Comparison of ENCODE assay signal across 10 cellular contexts in the genomic region with DNA sequence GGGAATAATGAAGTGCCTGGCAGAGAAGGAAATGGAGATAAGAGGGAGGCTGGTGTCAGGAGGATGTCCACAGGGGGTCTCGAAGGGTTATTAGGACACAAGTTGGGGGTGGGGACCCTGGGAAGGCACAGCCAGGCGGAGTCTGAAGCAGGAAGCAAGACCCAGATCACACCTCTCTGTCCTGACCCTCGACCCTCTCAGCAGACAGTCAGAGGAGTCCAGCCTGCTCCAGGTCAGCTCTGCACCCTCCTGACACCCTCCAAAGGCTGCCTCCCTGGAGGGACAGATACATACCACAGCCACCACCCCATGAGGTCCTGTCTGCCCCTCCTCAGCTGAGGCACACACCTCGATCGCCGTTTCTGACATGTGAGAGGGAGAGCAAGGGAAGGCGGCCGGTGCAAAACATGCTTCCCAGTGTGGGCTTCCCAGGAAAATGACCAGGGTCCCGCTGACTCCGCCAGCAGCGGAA. TPM values are rescaled to one million over a fixed set of nuclear protein-coding genes. Genes with fewer than 3 reads are reported as not detected.
DNase-seq lines count a peak whose midpoint lies in the region; ATAC-seq and TF ChIP-seq lines count a peak whose summit lies in the region.
"Had no signal": no experiment of that assay in that cellular context is flagged by ENCODE, and none has a peak within 500 bp of the region (broad histone marks: within the 10 kb centered on the region; RNA-seq: fewer than 3 reads in every experiment).

No MANE protein-coding gene starts in this region.

- H3K27ac Mint-ChIP-seq in T-cell: peak overlapping the region; percentile 99 to 100
- peak overlapping the region; percentile 98 to 99 for H3K27ac Mint-ChIP-seq in effector memory CD8-positive, alpha-beta T cell

- H3K4me2 ChIP-seq in neural cell (ENCODE audit: low read length): peak overlapping the region; percentile 74

- H3K4me1 ChIP-seq in ES-I3 (ENCODE audit: insufficient read depth, low read length) (peaks cover 43% of the 10 kb centered on the region), aorta (ENCODE audit: control insufficient read depth in 1 of 2, insufficient read depth in 2 of 2, low read length in 2 of 2) (no peaks in the 10 kb centered on the region)
- H3K4me1 ChIP-seq: Caco-2 had no signal

- peaks cover 100% of the 10 kb centered on the region for H3K79me2 ChIP-seq in neural cell (replicated peaks; ENCODE audit: insufficient read depth, low read length)

- peaks cover 59% of the 10 kb centered on the region for H3K36me3 Mint-ChIP-seq in T-cell
- peaks cover 97% of the 10 kb centered on the region for H3K36me3 Mint-ChIP-seq in effector memory CD8-positive, alpha-beta T cell (ENCODE audit: insufficient read depth)

- TF ChIP-seq EP300 in neural cell (conservative IDR thresholded peaks at IDR 0.05; ENCODE audit: poor library complexity, severe bottlenecking): no peak

- POLR2A ChIA-PET in T-cell (lab: Charles Lee): interaction anchor here (0.6 to 2.1 kb wide), 14 partner anchors 9 to 172 kb away, joined by 3 to 23 read pairs (median 6); partner anchors contain the start of gene BCL11B (in 1 of the 2)

- peaks cover 5% of the 10 kb centered on the region for H3F3A ChIP-seq in neural cell (ENCODE audit: insufficient read depth, low read length, poor library complexity, severe bottlenecking)

- no peak for TF ChIP-seq CTCF in neural cell (IDR thresholded peaks at IDR 0.05; ENCODE audit: poor library complexity, severe bottlenecking)

- peak overlapping the region; percentile 98 for H3K27ac ChIP-seq in neural cell (ENCODE audit: low read length)
- no peak overlapping the region for H3K27ac ChIP-seq in aorta (ENCODE audit: low read depth in 1 of 2, low read length in 2 of 2)

- H3K4me3 Mint-ChIP-seq in T-cell: peak overlapping the region; percentile 94 to 98 (median 96)
- H3K4me3 Mint-ChIP-seq in effector memory CD8-positive, alpha-beta T cell: peak overlapping the region; percentile 99

- no peaks in the 10 kb centered on the region for H3K27me3 Mint-ChIP-seq in T-cell
- H3K27me3 Mint-ChIP-seq in effector memory CD8-positive, alpha-beta T cell: no peaks in the 10 kb centered on the region

- ATAC-seq in T-cell (replicated peaks in 1 of 4) (no peak), GM19455 (IDR thresholded peaks at IDR 0.05; ENCODE audit: unreplicated experiment) (no peak), aorta (ENCODE audit: low FRiP score) (no peak)
- ATAC-seq in effector memory CD8-positive, alpha-beta T cell (replicated peaks): no peak

- no peaks in the 10 kb centered on the region for H3K9me3 Mint-ChIP-seq in T-cell
- H3K9me3 Mint-ChIP-seq in effector memory CD8-positive, alpha-beta T cell: no peaks in the 10 kb centered on the region

- intact Hi-C loops in aorta (cut with DNase I): no loop called here

- no peak overlapping the region for H2AFZ ChIP-seq in neural cell (ENCODE audit: low read depth, low read length)

- H3K36me3 ChIP-seq in ES-I3 (ENCODE audit: insufficient read depth, low read length): no peaks in the 10 kb centered on the region
- H3K36me3 ChIP-seq in neural cell (ENCODE audit: insufficient read depth, low read length): no peaks in the 10 kb centered on the region
- no peaks in the 10 kb centered on the region for H3K36me3 ChIP-seq in aorta (ENCODE audit: control insufficient read depth in 1 of 2, insufficient read depth in 2 of 2, low read length in 1 of 2)

- WGBS in aorta, 2 donors: 84 to 86% methylated on average over 9 to 11 of the region's 11 CpGs

- CTCF ChIA-PET in T-cell (lab: Charles Lee): interaction anchor here (0.7 to 3.6 kb wide), 12 partner anchors 9 to 1285 kb away, joined by 3 to 30 read pairs (median 6); partner anchors contain the start of gene BCL11B (in 1 of the 2)

- DNase-seq in T-cell (peak in 3 of 34 experiments; percentile 30 to 38 (median 36)), aorta (no peak), DMS114 treated with DMSO at 0.1 percent for 48 hours (lab: John Stamatoyannopoulos, UW; ENCODE audit: unreplicated experiment) (no peak), epidermal melanocyte (ENCODE audit: insufficient read length, low spot score) (no peak)
- DNase-seq in effector memory CD8-positive, alpha-beta T cell: peak in 1 of 3 experiments; percentile 14
- DNase-seq: Caco-2, NCI-H187 had no signal

- peak overlapping the region; percentile 7; the same call in 1 of the 2 replicates for H3K9ac ChIP-seq in ES-I3 (ENCODE audit: low read depth, low read length)
- H3K9ac ChIP-seq in neural cell (ENCODE audit: low read length): peak overlapping the region; percentile 98

- H3K4me1 Mint-ChIP-seq in T-cell: peaks cover 94 to 97% (median 96%) of the 10 kb centered on the region in 3 donors
- peaks cover 78 to 98% of the 10 kb centered on the region in 2 donors for H3K4me1 Mint-ChIP-seq in effector memory CD8-positive, alpha-beta T cell (ENCODE audit: low read depth in 2 of 2)

- H3K9me2 ChIP-seq in neural cell (ENCODE audit: insufficient read depth, low read length): no peaks in the 10 kb centered on the region

- no peak for TF ChIP-seq RAD21 in neural cell (conservative IDR thresholded peaks at IDR 0.05)

- H3K4me3 ChIP-seq in neural cell (ENCODE audit: low read length): peak overlapping the region; percentile 91
- no peak overlapping the region for H3K4me3 ChIP-seq in aorta (ENCODE audit: low read length in 2 of 2)

- no peaks in the 10 kb centered on the region for H3K27me3 ChIP-seq in neural cell (ENCODE audit: insufficient read depth, low read depth, low read length)
- no peaks in the 10 kb centered on the region for H3K27me3 ChIP-seq in aorta (ENCODE audit: control insufficient read depth in 1 of 2, insufficient read depth in 2 of 2, low read length in 1 of 2)

- H4K20me1 ChIP-seq in neural cell (ENCODE audit: insufficient read depth): peaks cover 60% of the 10 kb centered on the region

- H3K9me3 ChIP-seq in ES-I3 (ENCODE audit: control insufficient read depth, insufficient read depth, low read length): no peaks in the 10 kb centered on the region
- no peaks in the 10 kb centered on the region for H3K9me3 ChIP-seq in neural cell (ENCODE audit: low read length)
- no peaks in the 10 kb centered on the region for H3K9me3 ChIP-seq in aorta (ENCODE audit: control insufficient read depth, low read length)
- H3K9me3 ChIP-seq: Caco-2 had no signal

TF ChIP-seq in neural cell, 6 proteins besides CTCF, POLR2A, EP300 and RAD21:
- no peak for TF ChIP-seq POLR2AphosphoS5 (IDR thresholded peaks at IDR 0.05)
- no peak for TF ChIP-seq SMC3 (conservative IDR thresholded peaks at IDR 0.05; ENCODE audit: poor library complexity)
- TF ChIP-seq EZH2 (IDR thresholded peaks at IDR 0.05; ENCODE audit: borderline replicate concordance, insufficient read depth, low read length, poor library complexity, severe bottlenecking): no peak
- TF ChIP-seq REST (IDR thresholded peaks at IDR 0.05; ENCODE audit: borderline replicate concordance): no peak
- TF ChIP-seq MXI1 (conservative IDR thresholded peaks at IDR 0.05; ENCODE audit: poor library complexity, severe bottlenecking): no peak
- no peak for TF ChIP-seq TAF1 (IDR thresholded peaks at IDR 0.05; ENCODE audit: low read depth)

RNA-seq across cellular contexts. Expression of gene BCL11B, which starts 9.0 kb away (rescaled TPM):
- total RNA-seq in T-cell: 100 to 1,000 TPM; 181 to 240 (median 196) TPM
- 98.9 and 104 TPM in 2 replicates for polyA plus RNA-seq in neural cell
- 259 and 270 TPM in 2 replicates for polyA minus RNA-seq in neural cell
- total RNA-seq in aorta: 1 to 10 TPM in 1 of 2 donors, under 1 TPM in 1; 0.58 to 1.3 TPM
- polyA plus RNA-seq in aorta: under 1 TPM in 1 of 2 donors, not detected in 1; 0.13 TPM

Comparison
In these comparisons a context has a peak if more than half of its experiments do, and no peak if none do; other contexts are left out.
1. RNA of gene BCL11B, which starts 9.0 kb away (total RNA-seq): 181 to 240 TPM in T-cell; 0.58 to 1.3 TPM in aorta; every median in the first group is over 10 times any median in the second.